In genomic region chr7:120941064-120941463, GRCh38 we compare ENCODE assay signal across 9 cellular contexts. TPM values are rescaled to one million over a fixed set of nuclear protein-coding genes. Genes with fewer than 3 reads are reported as not detected.
DNase-seq lines count a peak whose midpoint lies in the region; ATAC-seq and TF ChIP-seq lines count a peak whose summit lies in the region.
"Had no signal": no experiment of that assay in that cellular context is flagged by ENCODE, and none has a peak within 500 bp of the region (broad histone marks: within the 10 kb centered on the region; RNA-seq: fewer than 3 reads in every experiment).

No MANE protein-coding gene starts in this region.

- BruUV-seq in PC-9 (replicated peaks; lab: Mats Ljungman, UMichigan) = no TSS peak

- peaks cover 0 to 1% of the 10 kb centered on the region in 2 donors for H3K4me1 Mint-ChIP-seq in effector memory CD8-positive, alpha-beta T cell (ENCODE audit: low read depth in 2 of 2)

- no peak overlapping the region for H3K4me3 Mint-ChIP-seq in effector memory CD8-positive, alpha-beta T cell
- H3K4me3 Mint-ChIP-seq: activated naive CD8-positive, alpha-beta T cell had no signal

- no peak overlapping the region for H3K27ac ChIP-seq in PC-9

- no peaks in the 10 kb centered on the region for H3K79me2 ChIP-seq in PC-9 (ENCODE audit: low read depth)

- H3K36me3 Mint-ChIP-seq in effector memory CD8-positive, alpha-beta T cell (ENCODE audit: insufficient read depth) = no peaks in the 10 kb centered on the region
- H3K36me3 Mint-ChIP-seq: activated naive CD8-positive, alpha-beta T cell had no signal

- no peaks in the 10 kb centered on the region; the same call in 1 of the 2 replicates for H3K9me2 ChIP-seq in PC-9 (ENCODE audit: insufficient read depth)

- no peaks in the 10 kb centered on the region for H3K4me1 ChIP-seq in PC-9 (replicated peaks; ENCODE audit: insufficient read depth)

- peaks cover 7 to 12% of the 10 kb centered on the region in 2 donors for H3K27me3 Mint-ChIP-seq in effector memory CD8-positive, alpha-beta T cell
- H3K27me3 Mint-ChIP-seq: activated naive CD8-positive, alpha-beta T cell had no signal

- peak; percentile 55 for TF ChIP-seq CTCF in PC-9 (conservative IDR thresholded peaks at IDR 0.05)

- POLR2A ChIA-PET in PC-9 (lab: Charles Lee; ENCODE audit: unreplicated experiment) = no interaction called here

- H2AFZ ChIP-seq in PC-9 = no peak overlapping the region

- H3K27ac Mint-ChIP-seq in effector memory CD8-positive, alpha-beta T cell = no peak overlapping the region
- H3K27ac Mint-ChIP-seq: activated naive CD8-positive, alpha-beta T cell had no signal

- no peaks in the 10 kb centered on the region for H3K9me3 ChIP-seq in PC-9 (ENCODE audit: insufficient read depth, low read depth)

- DNase-seq in COR-L47 (lab: John Stamatoyannopoulos, UW) = peak; percentile 5
- DNase-seq in PC-9 = no peak
- peak; percentile 15 for DNase-seq in left kidney (ENCODE audit: low read depth, low spot score)
- DNase-seq in HK-2 (ENCODE audit: unreplicated experiment) = no peak
- DNase-seq in effector memory CD8-positive, alpha-beta T cell = no peak
- DNase-seq in islet precursor cell = no peak
- no peak for DNase-seq in SHP77 (lab: John Stamatoyannopoulos, UW)

- no peaks in the 10 kb centered on the region for H3K9me3 Mint-ChIP-seq in effector memory CD8-positive, alpha-beta T cell

- H3K27me3 ChIP-seq in PC-9 (ENCODE audit: insufficient read depth, low read depth) = no peaks in the 10 kb centered on the region

- CTCF ChIA-PET in PC-9 (lab: Charles Lee) = interaction anchor here (1.0 to 1.1 kb wide), 2 partner anchors 134 to 1054 kb away, joined by 3 to 4 read pairs; no protein-coding TSS in a partner anchor

- no peaks in the 10 kb centered on the region for H4K20me1 ChIP-seq in PC-9 (ENCODE audit: insufficient read depth)

- no peak overlapping the region for H3K4me2 ChIP-seq in PC-9

- H3F3A ChIP-seq in PC-9 (ENCODE audit: insufficient read depth, low read depth) = no peaks in the 10 kb centered on the region

- no peaks in the 10 kb centered on the region for H3K36me3 ChIP-seq in PC-9 (ENCODE audit: low read depth)

- no peak overlapping the region for H3K4me3 ChIP-seq in PC-9

- intact Hi-C loops in PC-9 (cut with micrococcal nuclease; ENCODE audit: unreplicated experiment) = loop anchor here (1.0 to 5.0 kb wide), 2 partner anchors 135 to 149 kb away; no protein-coding TSS in a partner anchor

- peak; percentile 66 for ATAC-seq in GM21786 (IDR thresholded peaks at IDR 0.05; ENCODE audit: unreplicated experiment)
- ATAC-seq in effector memory CD8-positive, alpha-beta T cell (replicated peaks) = no peak

RNA-seq across cellular contexts. Expression of gene ING3, which starts 9.5 kb away (rescaled TPM):
- 10.9 and 16.4 TPM in 2 replicates for total RNA-seq in PC-9 (2021)

RNA-seq across cellular contexts. Expression of gene CPED1, which starts 47.4 kb away (rescaled TPM):
- 1.2 and 2.4 TPM in 2 replicates for total RNA-seq in PC-9 (2021)

Comparison
In these comparisons a context has a peak if more than half of its experiments do, and no peak if none do; other contexts are left out.
1. DNase-seq: peak in COR-L47 (single experiment) and left kidney (single experiment); none in PC-9 (0 of 2), HK-2 (single experiment), effector memory CD8-positive, alpha-beta T cell (0 of 3), islet precursor cell (single experiment) and SHP77 (0 of 2).